In genomic region chr18:12968619-12969018, GRCh38 we compare ENCODE assay signal across 1 cellular context.
TF ChIP-seq lines count a peak whose summit lies in the region.

No MANE protein-coding gene starts in this region.

TF ChIP-seq in GM12878, 131 proteins besides CTCF, POLR2A, EP300 and RAD21:
- TF ChIP-seq, protein P1, sequence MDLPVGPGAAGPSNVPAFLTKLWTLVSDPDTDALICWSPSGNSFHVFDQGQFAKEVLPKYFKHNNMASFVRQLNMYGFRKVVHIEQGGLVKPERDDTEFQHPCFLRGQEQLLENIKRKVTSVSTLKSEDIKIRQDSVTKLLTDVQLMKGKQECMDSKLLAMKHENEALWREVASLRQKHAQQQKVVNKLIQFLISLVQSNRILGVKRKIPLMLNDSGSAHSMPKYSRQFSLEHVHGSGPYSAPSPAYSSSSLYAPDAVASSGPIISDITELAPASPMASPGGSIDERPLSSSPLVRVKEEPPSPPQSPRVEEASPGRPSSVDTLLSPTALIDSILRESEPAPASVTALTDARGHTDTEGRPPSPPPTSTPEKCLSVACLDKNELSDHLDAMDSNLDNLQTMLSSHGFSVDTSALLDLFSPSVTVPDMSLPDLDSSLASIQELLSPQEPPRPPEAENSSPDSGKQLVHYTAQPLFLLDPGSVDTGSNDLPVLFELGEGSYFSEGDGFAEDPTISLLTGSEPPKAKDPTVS (IDR thresholded peaks at IDR 0.05; ENCODE audit: low read depth, low read length), result no peak
- TF ChIP-seq KLF5 (IDR thresholded peaks at IDR 0.05; ENCODE audit: partially characterized antibody) (no peak), JUNB (IDR thresholded peaks at IDR 0.05) (peak; percentile 42; the same call in 1 of the 2 replicates), FOXM1 (IDR thresholded peaks at IDR 0.05; ENCODE audit: low read depth, low read length) (no peak), RCOR1 (conservative IDR thresholded peaks at IDR 0.05; ENCODE audit: low read depth, low read length) (no peak), MEF2B (IDR thresholded peaks at IDR 0.05; ENCODE audit: partially characterized antibody, poor library complexity, severe bottlenecking) (no peak)
TF ChIP-seq in GM12878: peak in this region for 1.
